ENCODE assay signal across 20 cellular contexts in genomic region chr11:35256296-35256695, GRCh38.
"Had no signal": no experiment of that assay in that cellular context is flagged by ENCODE, and none has a peak within 500 bp of the region (broad histone marks: within the 10 kb centered on the region; RNA-seq: fewer than 3 reads in every experiment).

No MANE protein-coding gene starts in this region.

- H3K4me1 Mint-ChIP-seq: neural crest cell had no signal

- H3K79me2 ChIP-seq: parathyroid adenoma had no signal

- H3K4me3 ChIP-seq: left ventricle myocardium inferior, skin epidermis, testis had no signal

- H3K27ac Mint-ChIP-seq: activated T-helper 1 cell treated with anti-CD3 and anti-CD28 coated beads, Interleukin-12 subunit alpha, Interleukin-12 subunit beta, Interleukin-2, Interleukin-4 antibody, amounts not matched to agents 30 ng/mL and 10 ng/mL and 1 ng/mL, durations not matched to agents 14 hours and 24 hours and 36 hours; stimulated activated naive CD8-positive, alpha-beta T cell treated with anti-CD3 and anti-CD28 coated beads, Interleukin-15, amount 100 ng/mL, for 72 hours had no signal

- H3K9ac ChIP-seq: parathyroid adenoma had no signal

- DNase-seq: activated CD4-positive, alpha-beta T cell treated with anti-CD3 and anti-CD28 coated beads for 4 hours; activated naive CD4-positive, alpha-beta T cell; amniotic stem cell; dermis blood vessel endothelial cell; foreskin fibroblast; head of caudate nucleus; left ventricle myocardium inferior; mesenchymal stem cell; retina; stimulated activated CD4-positive, alpha-beta T cell treated with anti-CD3 and anti-CD28 coated beads, Interleukin-4, amount 100 ng/mL, for 4 hours; stimulated activated naive CD8-positive, alpha-beta T cell treated with anti-CD3 and anti-CD28 coated beads, Interleukin-15, amount 100 ng/mL, for 72 hours; SW 1271; testis; WERI-Rb-1 had no signal

- ATAC-seq: stimulated activated naive CD8-positive, alpha-beta T cell treated with anti-CD3 and anti-CD28 coated beads, Interleukin-15, amount 100 ng/mL, for 72 hours had no signal

- H3K27me3 ChIP-seq: testis had no signal

- H3K9me3 ChIP-seq: left ventricle myocardium inferior, testis had no signal

- H3K4me3 Mint-ChIP-seq: activated T-helper 1 cell treated with anti-CD3 and anti-CD28 coated beads, Interleukin-12 subunit alpha, Interleukin-12 subunit beta, Interleukin-2, Interleukin-4 antibody, amounts not matched to agents 30 ng/mL and 10 ng/mL and 1 ng/mL, durations not matched to agents 14 hours and 24 hours and 36 hours; brain; neural crest cell; stimulated activated naive CD8-positive, alpha-beta T cell treated with anti-CD3 and anti-CD28 coated beads, Interleukin-15, amount 100 ng/mL, for 72 hours had no signal

- H3K27me3 Mint-ChIP-seq: brain had no signal

- H3K36me3 ChIP-seq: left ventricle myocardium inferior had no signal

- H3K4me1 ChIP-seq: parathyroid adenoma, testis had no signal

- FAIRE-seq: keratinocyte had no signal

- H3K27ac ChIP-seq: left ventricle myocardium inferior, parathyroid adenoma, testis, WERI-Rb-1 had no signal

- H2AFZ ChIP-seq: parathyroid adenoma had no signal
